9 cellular contexts compared by ENCODE assay signal in genomic region chr7:22147113-22147512, GRCh38.
DNase-seq lines count a peak whose midpoint lies in the region; ATAC-seq, FAIRE-seq and TF ChIP-seq lines count a peak whose summit lies in the region.
"Had no signal": no experiment of that assay in that cellular context is flagged by ENCODE, and none has a peak within 500 bp of the region (broad histone marks: within the 10 kb centered on the region; RNA-seq: fewer than 3 reads in every experiment).

No MANE protein-coding gene starts in this region.

- peak; percentile 5 for DNase-seq in GM13976 (ENCODE audit: low spot score)
- DNase-seq in NCI-H524 treated with DMSO at 0.1 percent for 48 hours (lab: John Stamatoyannopoulos, UW) = peak; percentile 95
- peak; percentile 29 for DNase-seq in small intestine
- no peak for DNase-seq in gastrocnemius medialis
- DNase-seq: hypothalamus had no signal

- no peak for TF ChIP-seq POLR2A in gastroesophageal sphincter (IDR thresholded peaks at IDR 0.05)
- no peak for TF ChIP-seq POLR2A in gastrocnemius medialis (IDR thresholded peaks at IDR 0.05)

- H3K27ac ChIP-seq in gastroesophageal sphincter (no peak overlapping the region), small intestine (ENCODE audit: low read depth in 1 of 2, low read length in 1 of 2) (no peak overlapping the region), gastrocnemius medialis (no peak overlapping the region)

- FAIRE-seq in small intestine (lab: Jason Lieb, UNC) = no peak
- FAIRE-seq: bronchial epithelial cell had no signal

- intact Hi-C loops in gastrocnemius medialis (cut with DNase I; ENCODE audit: low total_unique reads) = no loop called here

- H3K36me3 ChIP-seq in gastroesophageal sphincter (peaks cover 0 to 11% of the 10 kb centered on the region in 2 donors), small intestine (ENCODE audit: control insufficient read depth in 2 of 2, insufficient read depth in 2 of 2, low read length in 2 of 2) (peaks cover 3 to 7% of the 10 kb centered on the region in 2 donors), gastrocnemius medialis (no peaks in the 10 kb centered on the region)

- in situ Hi-C loops in GM13976 (cut with MboI; ENCODE audit: low sequenced_read_pairs, unreplicated experiment) = no loop called here
- in situ Hi-C loops in gastrocnemius medialis (cut with MboI; ENCODE audit: low sequenced_read_pairs in 4 of 4) = no loop called here

- 13 to 24% methylated on average over 5 to 6 of the region's 9 CpGs for WGBS in gastroesophageal sphincter (ENCODE audit: low coverage in 1 of 2), 2 donors
- 47 to 61% (median 53%) methylated on average over 9 of the region's 9 CpGs for WGBS in small intestine, 3 donors

- TF ChIP-seq CTCF in GM13976 (IDR thresholded peaks at IDR 0.05; ENCODE audit: borderline replicate concordance, control extremely low read depth, extremely low read depth, insufficient read depth, missing control alignments) (no peak), gastroesophageal sphincter (IDR thresholded peaks at IDR 0.05) (no peak), gastrocnemius medialis (IDR thresholded peaks at IDR 0.05 in 4 of 5, conservative IDR thresholded peaks at IDR 0.05 in 1 of 5) (no peak)

- H3K9me3 ChIP-seq in gastroesophageal sphincter (no peaks in the 10 kb centered on the region), small intestine (ENCODE audit: control insufficient read depth, low read depth) (no peaks in the 10 kb centered on the region), gastrocnemius medialis (no peaks in the 10 kb centered on the region)

- ATAC-seq in gastroesophageal sphincter (no peak), HG02610 (IDR thresholded peaks at IDR 0.05; ENCODE audit: unreplicated experiment) (no peak), HG03571 (IDR thresholded peaks at IDR 0.05; ENCODE audit: unreplicated experiment) (no peak), gastrocnemius medialis (no peak)

- H3K4me3 ChIP-seq in gastroesophageal sphincter (peak overlapping the region; percentile 1 to 28), small intestine (ENCODE audit: low read depth in 1 of 2, low read length in 2 of 2) (no peak overlapping the region), gastrocnemius medialis (peak overlapping the region in 2 of 4 donors; percentile 8 to 9)

- H3K27me3 ChIP-seq in gastroesophageal sphincter (no peaks in the 10 kb centered on the region), small intestine (ENCODE audit: control insufficient read depth in 2 of 2, insufficient read depth in 2 of 2, low read length in 2 of 2) (no peaks in the 10 kb centered on the region), gastrocnemius medialis (no peaks in the 10 kb centered on the region)

- no peak for TF ChIP-seq EP300 in gastroesophageal sphincter (IDR thresholded peaks at IDR 0.05)

- H3K4me1 ChIP-seq in gastroesophageal sphincter (peaks cover 0 to 7% (median 0%) of the 10 kb centered on the region in 3 donors), small intestine (ENCODE audit: control insufficient read depth in 2 of 2, insufficient read depth in 1 of 2, low read depth in 1 of 2, low read length in 1 of 2) (no peaks in the 10 kb centered on the region), gastrocnemius medialis (no peaks in the 10 kb centered on the region)

Comparison
In these comparisons a context has a peak if more than half of its experiments do, and no peak if none do; other contexts are left out.
1. DNase-seq: peak in GM13976 (single experiment), NCI-H524 treated with DMSO at 0.1 percent for 48 hours (single experiment) and small intestine (single experiment); none in gastrocnemius medialis (0 of 2).
2. H3K4me3 ChIP-seq: peak in gastroesophageal sphincter (2 of 2); none in small intestine (0 of 2).